Comparison of ENCODE assay signal across 13 cellular contexts in the genomic region with DNA sequence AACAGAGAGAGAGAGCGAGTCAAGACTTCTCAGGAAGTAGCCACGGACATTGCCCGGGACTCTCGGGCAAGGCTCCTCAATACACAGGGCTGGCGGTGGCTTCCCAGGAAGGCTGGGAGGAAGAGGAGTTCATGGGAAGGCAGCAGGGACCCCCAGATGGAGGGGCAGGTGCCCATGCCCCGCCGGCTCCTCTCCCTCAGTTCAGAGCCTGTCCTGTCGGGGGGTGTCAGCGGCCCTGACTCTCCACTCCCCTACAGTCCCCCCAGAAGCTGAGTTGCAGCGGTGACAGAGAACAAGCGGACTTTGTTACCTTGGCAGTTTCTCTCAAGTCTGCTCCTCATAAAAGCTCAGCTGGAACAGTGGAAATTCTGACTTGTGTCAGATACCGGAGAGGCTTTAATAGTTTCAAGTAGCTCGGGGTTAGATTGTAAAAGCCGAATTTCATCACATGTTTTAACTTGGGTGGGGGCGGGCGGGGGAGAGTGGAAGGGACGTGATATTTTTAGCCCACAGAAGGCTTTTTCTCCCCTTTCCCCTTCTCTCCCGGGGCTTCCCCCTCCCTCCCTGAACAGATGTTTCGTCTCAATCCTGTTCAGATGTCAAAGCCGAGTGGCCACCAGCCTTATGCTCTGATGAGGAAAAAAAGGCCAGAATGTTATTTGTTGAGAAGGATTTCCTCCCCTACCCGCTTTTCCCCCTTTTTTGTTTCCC.
A peak's percentile ranks its signal among the peaks of the same experiment; 100 is the strongest.
DNase-seq lines count a peak whose midpoint lies in the region; ATAC-seq and TF ChIP-seq lines count a peak whose summit lies in the region.
"Had no signal": no experiment of that assay in that cellular context is flagged by ENCODE, and none has a peak within 500 bp of the region (broad histone marks: within the 10 kb centered on the region; RNA-seq: fewer than 3 reads in every experiment).

No MANE protein-coding gene starts in this region.

- WGBS in sigmoid colon, 2 donors, result 12 to 38% methylated on average over 21 of the region's 21 CpGs

- H3K27ac ChIP-seq in colonic mucosa, result peak overlapping the region; percentile 13
- H3K27ac ChIP-seq in sigmoid colon, result peak overlapping the region; percentile 81 to 94 (median 90)

- H3K27me3 ChIP-seq in colonic mucosa, result no peaks in the 10 kb centered on the region
- no peaks in the 10 kb centered on the region for H3K27me3 ChIP-seq in sigmoid colon

- no peak overlapping the region for H3K4me3 ChIP-seq in colonic mucosa
- H3K4me3 ChIP-seq in sigmoid colon, result peak overlapping the region in 3 of 4 donors; percentile 13 to 23 (median 16)

- intact Hi-C loops in colonic mucosa (cut with DNase I), result no loop called here
- intact Hi-C loops in sigmoid colon (cut with DNase I), result no loop called here

- no peaks in the 10 kb centered on the region for H3K4me1 ChIP-seq in colonic mucosa
- peaks cover 0 to 100% (median 98%) of the 10 kb centered on the region in 4 donors for H3K4me1 ChIP-seq in sigmoid colon

- ATAC-seq in GM18517 (IDR thresholded peaks at IDR 0.05; ENCODE audit: unreplicated experiment), result no peak
- no peak for ATAC-seq in GM21526 (IDR thresholded peaks at IDR 0.05; ENCODE audit: low FRiP score, unreplicated experiment)
- ATAC-seq: T-helper 17 cell had no signal

- TF ChIP-seq CTCF in colonic mucosa (IDR thresholded peaks at IDR 0.05), result no peak
- no peak for TF ChIP-seq CTCF in sigmoid colon (IDR thresholded peaks at IDR 0.05)

- no peaks in the 10 kb centered on the region for H3K9me3 ChIP-seq in colonic mucosa
- H3K9me3 ChIP-seq in sigmoid colon, result no peaks in the 10 kb centered on the region

- TF ChIP-seq EP300 in sigmoid colon (IDR thresholded peaks at IDR 0.05), result peak in 1 of 4 donors; percentile 42

- H3K36me3 ChIP-seq in colonic mucosa, result no peaks in the 10 kb centered on the region
- H3K36me3 ChIP-seq in sigmoid colon, result no peaks in the 10 kb centered on the region

- H3K9ac ChIP-seq in colonic mucosa (ENCODE audit: low read depth in 2 of 2, low read length in 2 of 2), result peak overlapping the region in 1 of 2 donors; percentile 35

- DNase-seq in DMS 273 treated with DMSO at 0.1 percent for 48 hours (lab: John Stamatoyannopoulos, UW) (peak; percentile 30), colonic mucosa (no peak), left kidney (ENCODE audit: low read depth, low spot score) (peak; percentile 84), sigmoid colon (peak; percentile 75), SHP77 (lab: John Stamatoyannopoulos, UW) (no peak), GM19240 (ENCODE audit: insufficient read length, low spot score) (no peak)
- DNase-seq: activated CD4-positive, alpha-beta T cell treated with anti-CD3 and anti-CD28 coated beads, Interleukin-2, amount 50 U/mL, for 4 hours; activated gamma-delta T cell treated with Interleukin-2 at 50 U/mL for 16 hours; mammary epithelial cell; NCI-H1930; T-helper 17 cell had no signal

- no peak for TF ChIP-seq POLR2A in sigmoid colon (IDR thresholded peaks at IDR 0.05)

Comparison
In these comparisons a context has a peak if more than half of its experiments do, and no peak if none do; other contexts are left out.
1. DNase-seq: peak in DMS 273 treated with DMSO at 0.1 percent for 48 hours (single experiment), left kidney (single experiment) and sigmoid colon (single experiment); none in colonic mucosa (single experiment), SHP77 (0 of 2) and GM19240 (single experiment).